ENCODE assay signal across 23 cellular contexts in genomic region chr1:243558556-243558955, GRCh38.
"Had no signal": no experiment of that assay in that cellular context is flagged by ENCODE, and none has a peak within 500 bp of the region (broad histone marks: within the 10 kb centered on the region; RNA-seq: fewer than 3 reads in every experiment).

No MANE protein-coding gene starts in this region.

- H3K27me3 Mint-ChIP-seq: central memory CD8-positive, alpha-beta T cell; naive B cell; progenitor cell of endocrine pancreas had no signal

- H3K27ac Mint-ChIP-seq: activated naive CD4-positive, alpha-beta T cell treated with anti-CD3 and anti-CD28 coated beads, Interleukin-2, amount 50 U/mL, for 72 hours; activated T-cell treated with anti-CD3 and anti-CD28 coated beads, Interleukin-2, amount 50 U/mL, for 72 hours; nephron progenitor cell; progenitor cell of endocrine pancreas had no signal

- H3K4me1 Mint-ChIP-seq: naive B cell, nephron progenitor cell had no signal

- DNase-seq: activated CD4-positive, alpha-beta T cell treated with anti-CD3 and anti-CD28 coated beads for 4 hours; activated CD4-positive, alpha-beta T cell treated with anti-CD3 and anti-CD28 coated beads, Interleukin-2, amount 50 U/mL, for 4 hours; activated naive CD4-positive, alpha-beta T cell; activated T-cell treated with anti-CD3 and anti-CD28 coated beads for 4 hours; activated T-cell treated with anti-CD3 and anti-CD28 coated beads, Interleukin-2, amount 50 U/mL, for 72 hours; anterior cingulate cortex; colonic mucosa; dorsolateral prefrontal cortex; effector memory CD4-positive, alpha-beta T cell; left colon; mammary epithelial cell; naive B cell; nephron progenitor cell; ovary; right lobe of liver; stimulated activated CD4-positive, alpha-beta T cell treated with anti-CD3 and anti-CD28 coated beads, Interleukin-12 subunit alpha, Interleukin-12 subunit beta, amount 100 ng/mL, for 4 hours; stimulated activated CD4-positive, alpha-beta T cell treated with anti-CD3 and anti-CD28 coated beads, Interleukin-4, amount 100 ng/mL, for 1 hour; stimulated activated naive CD8-positive, alpha-beta T cell treated with anti-CD3 and anti-CD28 coated beads, Interleukin-15, Interleukin-2, amounts not matched to agents 100 U/mL and 50 U/mL, for 24 hours; testis; transverse colon had no signal

- H3K4me3 Mint-ChIP-seq: activated T-cell treated with anti-CD3 and anti-CD28 coated beads, Interleukin-2, amount 50 U/mL, for 72 hours; central memory CD8-positive, alpha-beta T cell; naive B cell; nephron progenitor cell had no signal

- ATAC-seq: activated naive CD4-positive, alpha-beta T cell treated with anti-CD3 and anti-CD28 coated beads, Interleukin-2, amount 50 U/mL, for 72 hours; activated T-cell treated with anti-CD3 and anti-CD28 coated beads, Interleukin-2, amount 50 U/mL, for 72 hours; left colon; right lobe of liver; stimulated activated naive CD8-positive, alpha-beta T cell treated with anti-CD3 and anti-CD28 coated beads, Interleukin-15, Interleukin-2, amounts not matched to agents 100 U/mL and 50 U/mL, for 24 hours had no signal
